Comparison of ENCODE assay signal across 8 cellular contexts in genomic region chr15:38130200-38130567, GRCh38.
DNase-seq lines count a peak whose midpoint lies in the region; ATAC-seq and TF ChIP-seq lines count a peak whose summit lies in the region.

No MANE protein-coding gene starts in this region.

- ATAC-seq in GM19328 (IDR thresholded peaks at IDR 0.05; ENCODE audit: unreplicated experiment) (peak; percentile 9), HG03175 (IDR thresholded peaks at IDR 0.05; ENCODE audit: unreplicated experiment) (peak; percentile 28)

- H3K27me3 Mint-ChIP-seq in endodermal cell (ENCODE audit: insufficient read depth), result peaks cover 1% of the 10 kb centered on the region

- H3K4me3 Mint-ChIP-seq in endodermal cell, result no peak overlapping the region

- peaks cover 9% of the 10 kb centered on the region for H3K4me1 ChIP-seq in endodermal cell (ENCODE audit: control insufficient read depth, insufficient read depth, low read length)

- no peak overlapping the region for H3K27ac Mint-ChIP-seq in endodermal cell

- TF ChIP-seq CTCF in dorsolateral prefrontal cortex (IDR thresholded peaks at IDR 0.05 in 54 of 56, conservative IDR thresholded peaks at IDR 0.05 in 2 of 56; ENCODE audit: low read depth in 1 of 56, partially characterized antibody in 56 of 56) (no peak), endodermal cell (conservative IDR thresholded peaks at IDR 0.05) (no peak)

- WGBS in endodermal cell (ENCODE audit: insufficient coverage in 1 of 2, insufficient read length in 1 of 2), 2 experiments, result 95% methylated on average over 8 of the region's 8 CpGs

- H3K36me3 Mint-ChIP-seq in endodermal cell (ENCODE audit: low read depth), result no peaks in the 10 kb centered on the region

- peaks cover 24% of the 10 kb centered on the region for H3K4me1 Mint-ChIP-seq in endodermal cell

- H3K9ac ChIP-seq in endodermal cell (ENCODE audit: extremely low read depth, low read length, poor library complexity, severe bottlenecking), result no peak overlapping the region

- no peaks in the 10 kb centered on the region for H3K9me3 Mint-ChIP-seq in endodermal cell

- H3K9me3 ChIP-seq in endodermal cell (ENCODE audit: control insufficient read depth, low read length), result peaks cover 5% of the 10 kb centered on the region

- intact Hi-C loops in dorsolateral prefrontal cortex (cut with DNase I), result loop anchor here (2.0 to 5.0 kb wide), 5 partner anchors 43 to 222 kb away; partner anchors contain the start of gene SPRED1 (in 1 of the 2)
- intact Hi-C loops in posterior vena cava (cut with DNase I), result loop anchor here in 1 of 2 donors (5.0 kb wide), 1 partner anchor 122 kb away; the partner anchor contains the start of gene SPRED1

- DNase-seq in dorsolateral prefrontal cortex, result no peak
- DNase-seq in endodermal cell, result no peak
- DNase-seq in stimulated activated CD4-positive, alpha-beta T cell treated with anti-CD3 and anti-CD28 coated beads, Interleukin-15, amount 100 ng/mL, for 24 hours, result no peak
- DNase-seq in activated CD8-positive, alpha-beta memory T cell treated with anti-CD3 and anti-CD28 coated beads for 24 hours, result no peak
- no peak for DNase-seq in posterior vena cava (ENCODE audit: low spot score)

- no peaks in the 10 kb centered on the region for H3K27me3 ChIP-seq in dorsolateral prefrontal cortex
- H3K27me3 ChIP-seq in endodermal cell (ENCODE audit: control insufficient read depth, insufficient read depth, low read length, poor library complexity, severe bottlenecking), result no peaks in the 10 kb centered on the region

- H3K27ac ChIP-seq in dorsolateral prefrontal cortex, result peak overlapping the region in 56 of 59 donors; percentile 49 to 89 (median 79)
- H3K27ac ChIP-seq in skin epidermis, result peak overlapping the region in 20 of 21 experiments; percentile 4 to 92 (median 72)
- no peak overlapping the region for H3K27ac ChIP-seq in endodermal cell (ENCODE audit: low read depth, low read length)

- H3K36me3 ChIP-seq in endodermal cell (ENCODE audit: control insufficient read depth, insufficient read depth, low read length), result no peaks in the 10 kb centered on the region

- peak overlapping the region; percentile 27 to 70 (median 49) for H3K4me3 ChIP-seq in dorsolateral prefrontal cortex
- peak overlapping the region in 1 of 7 experiments; percentile 11 for H3K4me3 ChIP-seq in skin epidermis
- H3K4me3 ChIP-seq in endodermal cell (ENCODE audit: low read length), result no peak overlapping the region
